In the genomic region with DNA sequence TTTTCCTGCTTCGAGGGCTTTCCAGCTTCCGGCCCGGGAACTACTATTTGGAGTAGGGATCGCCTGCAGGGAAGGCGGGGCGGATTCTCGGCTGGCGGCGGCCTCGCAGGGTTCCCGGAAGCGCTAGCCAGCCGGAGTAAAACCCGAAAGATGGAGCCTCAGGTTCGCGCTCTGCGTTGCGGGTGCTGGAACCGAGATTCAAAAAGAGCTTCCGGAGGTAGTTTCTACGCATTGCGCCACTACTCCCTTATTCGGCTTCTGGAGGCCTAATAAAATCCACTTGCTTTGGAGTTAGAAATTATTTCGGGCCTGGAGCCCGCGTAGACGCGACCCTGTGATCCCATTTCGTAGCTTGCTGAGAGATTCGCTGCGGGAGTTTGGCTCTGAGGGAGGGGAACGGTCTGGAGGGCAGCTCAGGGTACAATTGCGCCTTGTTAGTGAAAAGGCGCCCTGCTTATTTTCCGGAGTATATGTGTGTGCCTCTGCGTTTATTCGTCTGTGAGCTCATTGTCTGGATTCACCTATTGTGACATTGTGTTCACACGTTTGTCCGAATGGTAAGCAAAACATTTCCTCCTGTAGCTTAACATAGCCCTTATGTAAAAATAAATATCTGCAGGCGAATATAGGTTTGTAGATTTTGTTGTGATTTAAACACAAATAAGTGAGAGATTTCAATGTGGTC, we compare ENCODE assay signal across 8 cellular contexts. TPM values are rescaled to one million over a fixed set of nuclear protein-coding genes. Genes with fewer than 3 reads are reported as not detected.
A peak's percentile ranks its signal among the peaks of the same experiment; 100 is the strongest.
DNase-seq lines count a peak whose midpoint lies in the region; ATAC-seq and TF ChIP-seq lines count a peak whose summit lies in the region.

No MANE protein-coding gene starts in this region.

- H3K79me2 ChIP-seq in hepatocyte, result no peaks in the 10 kb centered on the region

- H3K4me1 Mint-ChIP-seq in stimulated activated naive B cell treated with anti-CD40 and anti-IgM and Interleukin-4, amounts not matched to agents 10 μg/mL and 1 μg/mL and 100 μg/mL, for 72 hours, result peaks cover 26 to 63% of the 10 kb centered on the region in 2 donors

- H3K4me2 ChIP-seq in hepatocyte, result peak overlapping the region; percentile 60

- H3K4me1 ChIP-seq in SJCRH30 (no peaks in the 10 kb centered on the region), hepatocyte (ENCODE audit: insufficient read depth) (peaks cover 11% of the 10 kb centered on the region)

- no peaks in the 10 kb centered on the region for H3K9me2 ChIP-seq in hepatocyte (replicated peaks; ENCODE audit: insufficient read depth)

- no peaks in the 10 kb centered on the region for H3K36me3 ChIP-seq in SJCRH30
- no peaks in the 10 kb centered on the region for H3K36me3 ChIP-seq in hepatocyte (replicated peaks; ENCODE audit: insufficient read depth, low read depth)

- no peak overlapping the region for H3K27ac ChIP-seq in SJCRH30
- H3K27ac ChIP-seq in hepatocyte, result no peak overlapping the region

- DNase-seq in activated effector memory CD4-positive, alpha-beta T cell treated with anti-CD3 and anti-CD28 coated beads, Interleukin-2, amount 50 U/mL, for 16 hours, result peak; percentile 68
- DNase-seq in activated effector memory CD4-positive, alpha-beta T cell treated with Interleukin-2 at 50 U/mL for 16 hours, result no peak
- DNase-seq in SJCRH30, result no peak
- DNase-seq in hepatocyte (ENCODE audit: low spot score), result no peak
- DNase-seq in stimulated activated naive B cell treated with anti-CD40 and anti-IgM and Interleukin-4, amounts not matched to agents 10 μg/mL and 1 μg/mL and 100 μg/mL, for 72 hours, result no peak
- DNase-seq in SW 1271 (lab: John Stamatoyannopoulos, UW), result no peak
- DNase-seq in omental fat pad (ENCODE audit: low spot score), result no peak

- H3K4me3 Mint-ChIP-seq in stimulated activated naive B cell treated with anti-CD40 and anti-IgM and Interleukin-4, amounts not matched to agents 10 μg/mL and 1 μg/mL and 100 μg/mL, for 72 hours, result peak overlapping the region; percentile 45 to 67

- H2AFZ ChIP-seq in hepatocyte, result peak overlapping the region; percentile 50

- peaks cover 91 to 95% of the 10 kb centered on the region in 2 donors for H3K27me3 Mint-ChIP-seq in stimulated activated naive B cell treated with anti-CD40 and anti-IgM and Interleukin-4, amounts not matched to agents 10 μg/mL and 1 μg/mL and 100 μg/mL, for 72 hours

- ATAC-seq in stimulated activated naive B cell treated with anti-CD40 and anti-IgM and Interleukin-4, amounts not matched to agents 10 μg/mL and 1 μg/mL and 100 μg/mL, for 72 hours (replicated peaks), result no peak
- ATAC-seq in GM21723 (IDR thresholded peaks at IDR 0.05; ENCODE audit: unreplicated experiment), result no peak
- ATAC-seq in omental fat pad (ENCODE audit: low FRiP score), result no peak

- H4K20me1 ChIP-seq in hepatocyte (ENCODE audit: insufficient read depth, poor library complexity, severe bottlenecking), result no peaks in the 10 kb centered on the region

- TF ChIP-seq CTCF in hepatocyte (IDR thresholded peaks at IDR 0.05; ENCODE audit: poor library complexity) (no peak), omental fat pad (IDR thresholded peaks at IDR 0.05) (no peak)

- H3K27me3 ChIP-seq in SJCRH30 (no peaks in the 10 kb centered on the region), hepatocyte (peaks cover 99% of the 10 kb centered on the region)

- H3K9me3 ChIP-seq in SJCRH30 (replicated peaks), result no peaks in the 10 kb centered on the region
- no peaks in the 10 kb centered on the region for H3K9me3 ChIP-seq in hepatocyte (ENCODE audit: low read depth)

- peaks cover 0 to 6% of the 10 kb centered on the region in 2 donors for H3K9me3 Mint-ChIP-seq in stimulated activated naive B cell treated with anti-CD40 and anti-IgM and Interleukin-4, amounts not matched to agents 10 μg/mL and 1 μg/mL and 100 μg/mL, for 72 hours

- H3K27ac Mint-ChIP-seq in stimulated activated naive B cell treated with anti-CD40 and anti-IgM and Interleukin-4, amounts not matched to agents 10 μg/mL and 1 μg/mL and 100 μg/mL, for 72 hours, result peak overlapping the region; percentile 92

- peaks cover 5% of the 10 kb centered on the region in 2 donors for H3K36me3 Mint-ChIP-seq in stimulated activated naive B cell treated with anti-CD40 and anti-IgM and Interleukin-4, amounts not matched to agents 10 μg/mL and 1 μg/mL and 100 μg/mL, for 72 hours

- H3K4me3 ChIP-seq in SJCRH30 (peak overlapping the region; percentile 41; the same call in 1 of the 2 replicates), hepatocyte (no peak overlapping the region)

- 7% methylated on average over 40 of the region's 40 CpGs for WGBS in hepatocyte (ENCODE audit: low lambda C conversion rate, missing lambda C conversion rate)

RNA-seq across cellular contexts. Expression of a gene that starts 0.7 kb away (rescaled TPM):
- 0.56 and 0.59 TPM in 2 replicates for total RNA-seq in SJCRH30 (2014; rRNA removed; shearing (Covaris generic))
- total RNA-seq in hepatocyte, result not detected in 2 replicates
- 1.5 TPM in 1 of 2 replicates, not detected in the other for polyA plus RNA-seq in hepatocyte
- total RNA-seq in omental fat pad, result not detected

RNA-seq across cellular contexts. Expression of a gene that starts 1.4 kb away (rescaled TPM):
- not detected in 2 replicates for total RNA-seq in SJCRH30 (2014; rRNA removed; shearing (Covaris generic))
- total RNA-seq in hepatocyte, result not detected in 2 replicates
- not detected in 2 replicates for polyA plus RNA-seq in hepatocyte
- not detected for total RNA-seq in omental fat pad

RNA-seq across cellular contexts. Expression of a gene that starts 4.9 kb away (rescaled TPM):
- total RNA-seq in SJCRH30 (2014; rRNA removed; shearing (Covaris generic)), result 8.3 and 9.2 TPM in 2 replicates
- total RNA-seq in hepatocyte (0.13 and 0.20 TPM in 2 replicates), omental fat pad (not detected)
- polyA plus RNA-seq in hepatocyte, result 0.28 and 0.40 TPM in 2 replicates
